Comparison of ENCODE assay signal across 8 cellular contexts in genomic region chr12:45727301-45727993, GRCh38. TPM values are rescaled to one million over a fixed set of nuclear protein-coding genes. Genes with fewer than 3 reads are reported as not detected.
A peak's percentile ranks its signal among the peaks of the same experiment; 100 is the strongest.
DNase-seq lines count a peak whose midpoint lies in the region; ATAC-seq, FAIRE-seq and TF ChIP-seq lines count a peak whose summit lies in the region.

No MANE protein-coding gene starts in this region.

- H3K4me1 ChIP-seq in small intestine (ENCODE audit: control insufficient read depth in 2 of 2, insufficient read depth in 1 of 2, low read depth in 1 of 2, low read length in 1 of 2), result peaks cover 0 to 2% of the 10 kb centered on the region in 2 donors

- WGBS in small intestine, 3 donors, result 0% methylated on average over 45 of the region's 45 CpGs

- FAIRE-seq in bronchial epithelial cell (lab: Jason Lieb, UNC) (no peak), small intestine (lab: Jason Lieb, UNC) (no peak)

- H3K4me3 ChIP-seq in WI38 (ENCODE audit: low read depth, low read length), result peak overlapping the region; percentile 82
- peak overlapping the region; percentile 92 for H3K4me3 ChIP-seq in bronchial epithelial cell (ENCODE audit: low read depth, low read length)
- peak overlapping the region; percentile 72 to 86 for H3K4me3 ChIP-seq in small intestine (ENCODE audit: low read depth in 1 of 2, low read length in 2 of 2)

- H3K9me3 ChIP-seq in small intestine (ENCODE audit: control insufficient read depth, low read depth), result no peaks in the 10 kb centered on the region

- peak; percentile 60 for ATAC-seq in GM18909 (IDR thresholded peaks at IDR 0.05; ENCODE audit: poor library complexity, unreplicated experiment)
- ATAC-seq in HG03159 (IDR thresholded peaks at IDR 0.05; ENCODE audit: unreplicated experiment), result peak; percentile 49

- H3K36me3 ChIP-seq in bronchial epithelial cell (ENCODE audit: control insufficient read depth, insufficient read depth, low read length) (no peaks in the 10 kb centered on the region), small intestine (ENCODE audit: control insufficient read depth in 2 of 2, insufficient read depth in 2 of 2, low read length in 2 of 2) (no peaks in the 10 kb centered on the region)

- DNase-seq in AG08395 (ENCODE audit: low spot score), result peak; percentile 90
- peak; percentile 93 for DNase-seq in NCI-H2227 (lab: John Stamatoyannopoulos, UW; ENCODE audit: unreplicated experiment)
- DNase-seq in bronchial epithelial cell (ENCODE audit: low read depth), result peak; percentile 89
- DNase-seq in iPS-NIHi7 (ENCODE audit: extremely low spot score), result peak; percentile 83
- DNase-seq in small intestine, result peak; percentile 96

- TF ChIP-seq CTCF in WI38 (IDR thresholded peaks at IDR 0.05; ENCODE audit: low read depth, low read length) (no peak), bronchial epithelial cell (IDR thresholded peaks at IDR 0.05; ENCODE audit: insufficient read depth, low read length, severe bottlenecking) (no peak)

- peak overlapping the region; percentile 93 to 99 for H3K27ac ChIP-seq in small intestine (ENCODE audit: low read depth in 1 of 2, low read length in 1 of 2)

- no peaks in the 10 kb centered on the region for H3K27me3 ChIP-seq in bronchial epithelial cell (ENCODE audit: control insufficient read depth, insufficient read depth, low read length)
- no peaks in the 10 kb centered on the region for H3K27me3 ChIP-seq in small intestine (ENCODE audit: control insufficient read depth in 2 of 2, insufficient read depth in 2 of 2, low read length in 2 of 2)

RNA-seq across cellular contexts. Expression of gene ARID2, which starts 2.1 kb away (rescaled TPM):
- total RNA-seq in bronchial epithelial cell, result 14.2 TPM in 2 replicates
- 1 to 10 TPM; 5.1 to 6.7 (median 5.3) TPM for polyA plus RNA-seq in small intestine

Comparison
In these comparisons a context has a peak if more than half of its experiments do, and no peak if none do; other contexts are left out.
1. Peak in every context shown above with its lines: DNase-seq, ATAC-seq, H3K4me3 ChIP-seq and H3K27ac ChIP-seq.